24 cellular contexts compared by ENCODE assay signal in genomic region chr7:150371996-150372270, GRCh38. TPM values are rescaled to one million over a fixed set of nuclear protein-coding genes. Genes with fewer than 3 reads are reported as not detected.
DNase-seq lines count a peak whose midpoint lies in the region; ATAC-seq, FAIRE-seq and TF ChIP-seq lines count a peak whose summit lies in the region.
"Had no signal": no experiment of that assay in that cellular context is flagged by ENCODE, and none has a peak within 500 bp of the region (broad histone marks: within the 10 kb centered on the region; RNA-seq: fewer than 3 reads in every experiment).

No MANE protein-coding gene starts in this region.

- no peaks in the 10 kb centered on the region for H3K27me3 Mint-ChIP-seq in CD14-positive monocyte (ENCODE audit: low read depth in 3 of 3)
- H3K27me3 Mint-ChIP-seq: CD4-positive, alpha-beta memory T cell had no signal

- FAIRE-seq in HepG2 (lab: Jason Lieb, UNC), result no peak
- FAIRE-seq: G401.6, GM12892, GM19239, K562, RCC 7860 had no signal

- H3K36me3 Mint-ChIP-seq in CD14-positive monocyte, result peaks cover 26 to 54% of the 10 kb centered on the region in 2 donors

- 98% methylated on average over 12 of the region's 30 CpGs for WGBS in HepG2 (ENCODE audit: low lambda C conversion rate)
- 100% methylated on average over 4 of the region's 30 CpGs for WGBS in right lobe of liver (ENCODE audit: insufficient coverage, low coverage, low lambda C conversion rate, missing lambda C conversion rate)
- WGBS in mesodermal cell (ENCODE audit: insufficient coverage in 2 of 2), 2 experiments, result 94 to 98% methylated on average over 22 to 30 of the region's 30 CpGs
- WGBS in transverse colon (ENCODE audit: low coverage in 1 of 2), 2 donors, result 47% methylated on average over 18 of the region's 30 CpGs; no CpG with 5 or more reads in 1 of the 2 donors

- TF ChIP-seq RAD21 in HepG2 (CRISPR knock-in tag; IDR thresholded peaks at IDR 0.05), result no peak

- peaks cover 8% of the 10 kb centered on the region; the same call in 1 of the 2 replicates for H4K20me1 ChIP-seq in HepG2 (ENCODE audit: insufficient read depth, low read length)

- H3K36me3 ChIP-seq in HepG2 (replicated peaks in 1 of 2; ENCODE audit: control insufficient read depth in 1 of 2, insufficient read depth in 2 of 2, low read length in 2 of 2) (peaks cover 5 to 27% of the 10 kb centered on the region in 2 experiments; a peak in 4 of 5 replicates), right lobe of liver (peaks cover 0 to 28% (median 10%) of the 10 kb centered on the region in 4 donors), mesodermal cell (ENCODE audit: control insufficient read depth, insufficient read depth, low read length) (peaks cover 57% of the 10 kb centered on the region), transverse colon (no peaks in the 10 kb centered on the region)

- intact Hi-C loops in HepG2 (cut with micrococcal nuclease; ENCODE audit: unreplicated experiment), result no loop called here
- intact Hi-C loops in right lobe of liver (cut with DNase I), result no loop called here
- intact Hi-C loops in transverse colon (cut with DNase I; ENCODE audit: low total_unique reads), result no loop called here
- intact Hi-C loops in CD14-positive monocyte (cut with micrococcal nuclease), result loop anchor here in 1 of 2 donors (10.0 kb wide), 1 partner anchor 713 kb away; the partner anchor contains the start of genes AGAP3, FASTK and TMUB1

- H3K4me1 ChIP-seq in HepG2 (ENCODE audit: insufficient read depth, low read length) (peaks cover 70% of the 10 kb centered on the region), right lobe of liver (peaks cover 0 to 46% (median 18%) of the 10 kb centered on the region in 4 donors), mesodermal cell (ENCODE audit: control insufficient read depth, insufficient read depth, low read length, poor library complexity, severe bottlenecking) (peaks cover 65% of the 10 kb centered on the region), transverse colon (peaks cover 24 to 86% (median 67%) of the 10 kb centered on the region in 4 donors)

- POLR2A ChIA-PET in HepG2 (lab: Yijun Ruan, JAX), result interaction anchor here (4.5 to 6.8 kb wide), 3 partner anchors 13 to 33 kb away, joined by 54 to 141 read pairs (median 86); a partner anchor contains a TSS

- peaks cover 40% of the 10 kb centered on the region for H3K4me1 Mint-ChIP-seq in CD14-positive monocyte

- no peak overlapping the region for H3K4me3 ChIP-seq in HepG2 (replicated peaks in 1 of 3; ENCODE audit: insufficient read depth in 1 of 3, low read depth in 2 of 3, low read length in 3 of 3)
- H3K4me3 ChIP-seq in right lobe of liver, result no peak overlapping the region
- H3K4me3 ChIP-seq in mesodermal cell (ENCODE audit: extremely low read depth, insufficient read depth, low read length, poor library complexity, severe bottlenecking), result no peak overlapping the region
- peak overlapping the region in 3 of 4 donors; percentile 16 to 90 (median 70) for H3K4me3 ChIP-seq in transverse colon
- H3K4me3 ChIP-seq: BLaER1, K562, SJSA1 had no signal

- no TSS peak for BruUV-seq in HepG2 (replicated peaks; lab: Mats Ljungman, UMichigan)

- no peak for ATAC-seq in HepG2
- no peak for ATAC-seq in right lobe of liver
- ATAC-seq: K562 had no signal

- no peak overlapping the region for H3K9ac ChIP-seq in HepG2 (ENCODE audit: insufficient read depth, low read depth, low read length)

- H3K4me3 Mint-ChIP-seq in CD14-positive monocyte, result no peak overlapping the region
- H3K4me3 Mint-ChIP-seq: CD4-positive, alpha-beta memory T cell had no signal

- TF ChIP-seq EP300 in HepG2 (IDR thresholded peaks at IDR 0.05; ENCODE audit: low read depth in 2 of 2, low read length in 2 of 2) (no peak), HepG2 (CRISPR knock-in tag; IDR thresholded peaks at IDR 0.05; ENCODE audit: borderline replicate concordance) (no peak), transverse colon (IDR thresholded peaks at IDR 0.05; ENCODE audit: low read depth) (no peak)

- no peak for TF ChIP-seq POLR2A in HepG2 (IDR thresholded peaks at IDR 0.05; ENCODE audit: insufficient read depth in 1 of 2, low read depth in 2 of 2, low read length in 2 of 2)
- no peak for TF ChIP-seq POLR2A in right lobe of liver (IDR thresholded peaks at IDR 0.05)
- TF ChIP-seq POLR2A in transverse colon (IDR thresholded peaks at IDR 0.05), result no peak

- H3K4me2 ChIP-seq in HepG2 (ENCODE audit: low read depth, low read length), result no peak overlapping the region

- in situ Hi-C loops in HepG2 (cut with HindIII; ENCODE audit: extremely low pct_ligation_motif_present, low pct_unique_long_range_greater_than_20kb) (no loop called here), transverse colon (cut with MboI; ENCODE audit: low pct_ligation_motif_present in 1 of 4, low pct_unique_long_range_greater_than_20kb in 1 of 4, low sequenced_read_pairs in 3 of 4) (no loop called here), ACHN (cut with HindIII; ENCODE audit: low pct_ligation_motif_present, low pct_unique_long_range_greater_than_20kb, low sequenced_read_pairs) (no loop called here)

- H3K79me2 ChIP-seq in HepG2 (ENCODE audit: insufficient read depth, low read length), result peaks cover 38% of the 10 kb centered on the region

- H3K27ac ChIP-seq in HepG2 (ENCODE audit: extremely low read length, insufficient read depth, low read length), result no peak overlapping the region
- H3K27ac ChIP-seq in right lobe of liver, result no peak overlapping the region
- peak overlapping the region; percentile 77 for H3K27ac ChIP-seq in VCaP
- H3K27ac ChIP-seq in mesodermal cell (ENCODE audit: low read depth, low read length, severe bottlenecking), result peak overlapping the region; percentile 41
- peak overlapping the region; percentile 93 to 99 (median 97) for H3K27ac ChIP-seq in transverse colon
- H3K27ac ChIP-seq: SJSA1 had no signal

- peaks cover 0 to 2% (median 0%) of the 10 kb centered on the region in 7 donors for H3K9me3 Mint-ChIP-seq in CD14-positive monocyte
- H3K9me3 Mint-ChIP-seq: CD4-positive, alpha-beta memory T cell had no signal

- H3K27ac Mint-ChIP-seq in CD14-positive monocyte, result no peak overlapping the region
- H3K27ac Mint-ChIP-seq: CD4-positive, alpha-beta memory T cell had no signal

- no peaks in the 10 kb centered on the region for H3K27me3 ChIP-seq in HepG2 (ENCODE audit: control insufficient read depth in 1 of 2, insufficient read depth in 2 of 2, low read length in 2 of 2)
- H3K27me3 ChIP-seq in right lobe of liver, result no peaks in the 10 kb centered on the region
- H3K27me3 ChIP-seq in transverse colon, result no peaks in the 10 kb centered on the region
- H3K27me3 ChIP-seq: BLaER1, SJSA1 had no signal

- TF ChIP-seq CTCF in HepG2 (CRISPR knock-in tag; IDR thresholded peaks at IDR 0.05) (no peak), right lobe of liver (IDR thresholded peaks at IDR 0.05) (no peak), VCaP (conservative IDR thresholded peaks at IDR 0.05) (no peak), transverse colon (IDR thresholded peaks at IDR 0.05) (no peak), CD14-positive monocyte (IDR thresholded peaks at IDR 0.05) (no peak)

- no peak overlapping the region for H2AFZ ChIP-seq in HepG2 (ENCODE audit: low read length)

- H3K9me3 ChIP-seq in HepG2 (ENCODE audit: low read length), result no peaks in the 10 kb centered on the region
- no peaks in the 10 kb centered on the region for H3K9me3 ChIP-seq in right lobe of liver
- no peaks in the 10 kb centered on the region for H3K9me3 ChIP-seq in mesodermal cell (ENCODE audit: control insufficient read depth, low read length)
- H3K9me3 ChIP-seq in transverse colon, result no peaks in the 10 kb centered on the region
- H3K9me3 ChIP-seq: BLaER1, Caco-2, SJSA1 had no signal

- CTCF ChIA-PET in HepG2 (lab: Yijun Ruan, JAX; ENCODE audit: low intra/inter-chr PET ratio, low total read pairs), result no interaction called here

- DNase-seq in HepG2 (ENCODE audit: low spot score) (no peak), right lobe of liver (no peak), transverse colon (no peak), ACHN (no peak), CD14-positive monocyte (ENCODE audit: low spot score) (no peak), NCI-H69 (lab: John Stamatoyannopoulos, UW) (no peak)
- DNase-seq: Caco-2; CD4-positive, alpha-beta memory T cell; MM.1S; NCI-H1048; NCI-H1417 treated with DMSO at 0.1 percent for 48 hours; NCI-H187; NCI-H446; OCI-M1 had no signal

RNA-seq across cellular contexts. Expression of gene REPIN1, which starts 3.3 kb away (rescaled TPM):
- total RNA-seq in HepG2 (2016; rRNA removed; fragmentation: Illumina TruSeq; extraction: Trizol) (86.4 and 108 TPM in 2 replicates), right lobe of liver (100 to 1,000 TPM in 2 of 6 experiments, 10 to 100 TPM in 4; 56.2 to 133 (median 73.5) TPM), transverse colon (100 to 1,000 TPM; 182 to 414 (median 247) TPM)
- total RNA-seq in HepG2 (2016; cell fraction: cytosol; rRNA removed; fragmentation: Illumina TruSeq; extraction: Trizol; ENCODE audit: low read depth), result 34.3 and 36.1 TPM in 2 replicates
- 77.5 and 106 TPM in 2 replicates for total RNA-seq in HepG2 (2016; cell fraction: insoluble cytoplasmic fraction; rRNA removed; fragmentation: Illumina TruSeq; extraction: Trizol)
- 112 and 119 TPM in 2 replicates for total RNA-seq in HepG2 (2016; cell fraction: membrane; rRNA removed; fragmentation: Illumina TruSeq; extraction: Trizol)
- 81.1 and 91.5 TPM in 2 replicates for total RNA-seq in HepG2 (2016; cell fraction: nucleus; rRNA removed; fragmentation: Illumina TruSeq; extraction: Trizol)
- polyA plus RNA-seq in HepG2 (2011; rRNA removed) (69.9 and 87.9 TPM in 2 replicates), CD14-positive monocyte (10 to 100 TPM; 32.7 to 39.0 TPM)
- 58.9 and 82.1 TPM in 2 replicates for polyA plus RNA-seq in HepG2 (2011; cell fraction: cytosol; rRNA removed)
- polyA plus RNA-seq in HepG2 (2011; cell fraction: nucleus; rRNA removed), result 189 and 195 TPM in 2 replicates
- 52.5 and 64.7 TPM in 2 replicates for polyA plus RNA-seq in HepG2 (2012)
- polyA plus RNA-seq in HepG2 (2016; cell fraction: cytosol; fragmentation: Illumina TruSeq; extraction: Trizol; ENCODE audit: low read depth), result 22.0 and 24.7 TPM in 2 replicates
- 82.2 and 105 TPM in 2 replicates for polyA plus RNA-seq in HepG2 (2016; cell fraction: insoluble cytoplasmic fraction; fragmentation: Illumina TruSeq; extraction: Trizol; ENCODE audit: low read depth)
- polyA plus RNA-seq in HepG2 (2016; cell fraction: membrane; fragmentation: Illumina TruSeq; extraction: Trizol; ENCODE audit: low read depth), result 77.8 and 77.9 TPM in 2 replicates
- polyA plus RNA-seq in HepG2 (2016; cell fraction: nucleus; fragmentation: Illumina TruSeq; extraction: Trizol; ENCODE audit: insufficient read depth, low read depth), result 138 and 155 TPM in 2 replicates
- polyA minus RNA-seq in HepG2 (2011; rRNA and poly(A)+ RNA removed; ENCODE audit: low replicate concordance), result 81.7 and 98.0 TPM in 2 replicates
- polyA minus RNA-seq in HepG2 (2011; cell fraction: cytosol; rRNA and poly(A)+ RNA removed), result 35.3 and 35.6 TPM in 2 replicates
- polyA minus RNA-seq in HepG2 (2011; cell fraction: nucleus; rRNA and poly(A)+ RNA removed), result 50.5 and 54.6 TPM in 2 replicates
- polyA plus RNA-seq in mesodermal cell (2013, experiment 1 of 2), result 124 TPM
- 102 TPM for polyA plus RNA-seq in mesodermal cell (2013, experiment 2 of 2)

RNA-seq across cellular contexts. Expression of gene ZNF775, which starts 7.2 kb away (rescaled TPM):
- total RNA-seq in HepG2 (2016; rRNA removed; fragmentation: Illumina TruSeq; extraction: Trizol) (3.1 and 4.5 TPM in 2 replicates), right lobe of liver (1 to 10 TPM in 3 of 6 experiments, under 1 TPM in 3; 0.44 to 1.6 (median 0.96) TPM), transverse colon (10 to 100 TPM in 3 of 4 donors, 1 to 10 TPM in 1; 8.9 to 75.2 (median 15.2) TPM)
- 0.71 TPM in 2 replicates for total RNA-seq in HepG2 (2016; cell fraction: cytosol; rRNA removed; fragmentation: Illumina TruSeq; extraction: Trizol; ENCODE audit: low read depth)
- 3.6 and 3.8 TPM in 2 replicates for total RNA-seq in HepG2 (2016; cell fraction: insoluble cytoplasmic fraction; rRNA removed; fragmentation: Illumina TruSeq; extraction: Trizol)
- 1.9 and 2.5 TPM in 2 replicates for total RNA-seq in HepG2 (2016; cell fraction: membrane; rRNA removed; fragmentation: Illumina TruSeq; extraction: Trizol)
- total RNA-seq in HepG2 (2016; cell fraction: nucleus; rRNA removed; fragmentation: Illumina TruSeq; extraction: Trizol), result 1.8 and 3.2 TPM in 2 replicates
- polyA plus RNA-seq in HepG2 (2011; rRNA removed) (3.2 and 3.8 TPM in 2 replicates), CD14-positive monocyte (1 to 10 TPM; 1.3 to 2.7 TPM)
- 2.6 and 4.5 TPM in 2 replicates for polyA plus RNA-seq in HepG2 (2011; cell fraction: cytosol; rRNA removed)
- 5.8 and 5.9 TPM in 2 replicates for polyA plus RNA-seq in HepG2 (2011; cell fraction: nucleus; rRNA removed)
- 2.1 and 3.1 TPM in 2 replicates for polyA plus RNA-seq in HepG2 (2012)
- polyA plus RNA-seq in HepG2 (2016; cell fraction: cytosol; fragmentation: Illumina TruSeq; extraction: Trizol; ENCODE audit: low read depth), result 0.67 and 0.68 TPM in 2 replicates
- 3.7 and 4.2 TPM in 2 replicates for polyA plus RNA-seq in HepG2 (2016; cell fraction: insoluble cytoplasmic fraction; fragmentation: Illumina TruSeq; extraction: Trizol; ENCODE audit: low read depth)
- polyA plus RNA-seq in HepG2 (2016; cell fraction: membrane; fragmentation: Illumina TruSeq; extraction: Trizol; ENCODE audit: low read depth), result 1.2 and 1.8 TPM in 2 replicates
- polyA plus RNA-seq in HepG2 (2016; cell fraction: nucleus; fragmentation: Illumina TruSeq; extraction: Trizol; ENCODE audit: insufficient read depth, low read depth), result 5.2 and 9.1 TPM in 2 replicates
- polyA minus RNA-seq in HepG2 (2011; rRNA and poly(A)+ RNA removed; ENCODE audit: low replicate concordance), result 0.37 and 3.7 TPM in 2 replicates
- polyA minus RNA-seq in HepG2 (2011; cell fraction: cytosol; rRNA and poly(A)+ RNA removed), result 2.5 and 3.9 TPM in 2 replicates
- polyA minus RNA-seq in HepG2 (2011; cell fraction: nucleus; rRNA and poly(A)+ RNA removed), result 1.8 and 2.4 TPM in 2 replicates
- polyA plus RNA-seq in mesodermal cell (2013, experiment 1 of 2), result 15.7 TPM
- polyA plus RNA-seq in mesodermal cell (2013, experiment 2 of 2), result 12.0 TPM

RNA-seq across cellular contexts. Expression of gene RARRES2, which starts 30.5 kb away (rescaled TPM):
- 94.6 and 172 TPM in 2 replicates for total RNA-seq in HepG2 (2016; rRNA removed; fragmentation: Illumina TruSeq; extraction: Trizol)
- total RNA-seq in HepG2 (2016; cell fraction: cytosol; rRNA removed; fragmentation: Illumina TruSeq; extraction: Trizol; ENCODE audit: low read depth), result 63.6 and 75.7 TPM in 2 replicates
- 93.3 and 178 TPM in 2 replicates for total RNA-seq in HepG2 (2016; cell fraction: insoluble cytoplasmic fraction; rRNA removed; fragmentation: Illumina TruSeq; extraction: Trizol)
- 68.9 and 86.6 TPM in 2 replicates for total RNA-seq in HepG2 (2016; cell fraction: membrane; rRNA removed; fragmentation: Illumina TruSeq; extraction: Trizol)
- 126 and 156 TPM in 2 replicates for total RNA-seq in HepG2 (2016; cell fraction: nucleus; rRNA removed; fragmentation: Illumina TruSeq; extraction: Trizol)
- 134 and 157 TPM in 2 replicates for polyA plus RNA-seq in HepG2 (2011; rRNA removed)
- polyA plus RNA-seq in HepG2 (2011; cell fraction: cytosol; rRNA removed), result 197 and 233 TPM in 2 replicates
- 164 and 202 TPM in 2 replicates for polyA plus RNA-seq in HepG2 (2011; cell fraction: nucleus; rRNA removed)
- polyA plus RNA-seq in HepG2 (2012), result 37.9 and 77.4 TPM in 2 replicates
- polyA plus RNA-seq in HepG2 (2016; cell fraction: cytosol; fragmentation: Illumina TruSeq; extraction: Trizol; ENCODE audit: low read depth), result 96.7 and 115 TPM in 2 replicates
- 134 and 138 TPM in 2 replicates for polyA plus RNA-seq in HepG2 (2016; cell fraction: insoluble cytoplasmic fraction; fragmentation: Illumina TruSeq; extraction: Trizol; ENCODE audit: low read depth)
- polyA plus RNA-seq in HepG2 (2016; cell fraction: membrane; fragmentation: Illumina TruSeq; extraction: Trizol; ENCODE audit: low read depth), result 82.1 and 99.5 TPM in 2 replicates
- polyA plus RNA-seq in HepG2 (2016; cell fraction: nucleus; fragmentation: Illumina TruSeq; extraction: Trizol; ENCODE audit: insufficient read depth, low read depth), result 420 and 455 TPM in 2 replicates
- polyA minus RNA-seq in HepG2 (2011; rRNA and poly(A)+ RNA removed; ENCODE audit: low replicate concordance), result 22.1 TPM in 1 of 2 replicates, not detected in the other
- 17.4 and 20.0 TPM in 2 replicates for polyA minus RNA-seq in HepG2 (2011; cell fraction: cytosol; rRNA and poly(A)+ RNA removed)
- 6.1 and 7.3 TPM in 2 replicates for polyA minus RNA-seq in HepG2 (2011; cell fraction: nucleus; rRNA and poly(A)+ RNA removed)
- total RNA-seq in right lobe of liver, result 100 to 1,000 TPM; 552 to 948 (median 788) TPM
- 31.3 TPM for polyA plus RNA-seq in mesodermal cell (2013, experiment 1 of 2)
- 25.7 TPM for polyA plus RNA-seq in mesodermal cell (2013, experiment 2 of 2)
- total RNA-seq in transverse colon, result 100 to 1,000 TPM in 2 of 4 donors, 10 to 100 TPM in 2; 84.2 to 124 (median 102) TPM
- not detected for polyA plus RNA-seq in CD14-positive monocyte
- total RNA-seq: Caco-2; CD4-positive, alpha-beta memory T cell; H4; SJSA1 had no signal
- polyA plus RNA-seq: CD4-positive, alpha-beta memory T cell had no signal

RNA-seq across cellular contexts. Expression of gene ACTR3C, which starts 48.6 kb away (rescaled TPM):
- 4.1 and 7.5 TPM in 2 replicates for total RNA-seq in HepG2 (2016; rRNA removed; fragmentation: Illumina TruSeq; extraction: Trizol)
- total RNA-seq in HepG2 (2016; cell fraction: cytosol; rRNA removed; fragmentation: Illumina TruSeq; extraction: Trizol; ENCODE audit: low read depth), result 7.2 and 7.8 TPM in 2 replicates
- total RNA-seq in HepG2 (2016; cell fraction: insoluble cytoplasmic fraction; rRNA removed; fragmentation: Illumina TruSeq; extraction: Trizol), result 3.7 and 6.7 TPM in 2 replicates
- total RNA-seq in HepG2 (2016; cell fraction: membrane; rRNA removed; fragmentation: Illumina TruSeq; extraction: Trizol), result 4.8 and 5.6 TPM in 2 replicates
- total RNA-seq in HepG2 (2016; cell fraction: nucleus; rRNA removed; fragmentation: Illumina TruSeq; extraction: Trizol), result 17.1 and 19.7 TPM in 2 replicates
- polyA plus RNA-seq in HepG2 (2011; rRNA removed), result 3.2 and 3.8 TPM in 2 replicates
- polyA plus RNA-seq in HepG2 (2011; cell fraction: cytosol; rRNA removed), result 2.5 and 2.7 TPM in 2 replicates
- 4.0 and 4.3 TPM in 2 replicates for polyA plus RNA-seq in HepG2 (2011; cell fraction: nucleus; rRNA removed)
- polyA plus RNA-seq in HepG2 (2012), result 1.2 and 1.4 TPM in 2 replicates
- 0.95 and 2.7 TPM in 2 replicates for polyA plus RNA-seq in HepG2 (2016; cell fraction: cytosol; fragmentation: Illumina TruSeq; extraction: Trizol; ENCODE audit: low read depth)
- 1.9 and 3.9 TPM in 2 replicates for polyA plus RNA-seq in HepG2 (2016; cell fraction: insoluble cytoplasmic fraction; fragmentation: Illumina TruSeq; extraction: Trizol; ENCODE audit: low read depth)
- 1.4 and 1.6 TPM in 2 replicates for polyA plus RNA-seq in HepG2 (2016; cell fraction: membrane; fragmentation: Illumina TruSeq; extraction: Trizol; ENCODE audit: low read depth)
- polyA plus RNA-seq in HepG2 (2016; cell fraction: nucleus; fragmentation: Illumina TruSeq; extraction: Trizol; ENCODE audit: insufficient read depth, low read depth), result 4.9 and 8.0 TPM in 2 replicates
- 10.0 and 39.9 TPM in 2 replicates for polyA minus RNA-seq in HepG2 (2011; rRNA and poly(A)+ RNA removed; ENCODE audit: low replicate concordance)
- 2.6 and 3.3 TPM in 2 replicates for polyA minus RNA-seq in HepG2 (2011; cell fraction: cytosol; rRNA and poly(A)+ RNA removed)
- 44.3 and 59.4 TPM in 2 replicates for polyA minus RNA-seq in HepG2 (2011; cell fraction: nucleus; rRNA and poly(A)+ RNA removed)
- 10 to 100 TPM; 30.0 to 36.5 (median 32.7) TPM for total RNA-seq in right lobe of liver
- 0.63 TPM for polyA plus RNA-seq in mesodermal cell (2013, experiment 1 of 2)
- 0.46 TPM for polyA plus RNA-seq in mesodermal cell (2013, experiment 2 of 2)
- total RNA-seq in transverse colon, result 10 to 100 TPM; 19.9 to 71.1 (median 42.7) TPM
- polyA plus RNA-seq in CD14-positive monocyte, result 1 to 10 TPM in 1 of 2 donors, under 1 TPM in 1; 0.55 to 1.7 TPM
- total RNA-seq: SJSA1 had no signal

RNA-seq across cellular contexts. Expression of gene LRRC61, which starts 48.8 kb away (rescaled TPM):
- 34.8 and 38.4 TPM in 2 replicates for total RNA-seq in HepG2 (2016; rRNA removed; fragmentation: Illumina TruSeq; extraction: Trizol)
- total RNA-seq in HepG2 (2016; cell fraction: cytosol; rRNA removed; fragmentation: Illumina TruSeq; extraction: Trizol; ENCODE audit: low read depth), result 10.3 and 10.8 TPM in 2 replicates
- 30.5 and 35.2 TPM in 2 replicates for total RNA-seq in HepG2 (2016; cell fraction: insoluble cytoplasmic fraction; rRNA removed; fragmentation: Illumina TruSeq; extraction: Trizol)
- total RNA-seq in HepG2 (2016; cell fraction: membrane; rRNA removed; fragmentation: Illumina TruSeq; extraction: Trizol), result 34.2 and 36.9 TPM in 2 replicates
- total RNA-seq in HepG2 (2016; cell fraction: nucleus; rRNA removed; fragmentation: Illumina TruSeq; extraction: Trizol), result 25.0 and 31.2 TPM in 2 replicates
- 33.0 and 42.2 TPM in 2 replicates for polyA plus RNA-seq in HepG2 (2011; rRNA removed)
- polyA plus RNA-seq in HepG2 (2011; cell fraction: cytosol; rRNA removed), result 34.7 and 58.3 TPM in 2 replicates
- polyA plus RNA-seq in HepG2 (2011; cell fraction: nucleus; rRNA removed), result 25.0 and 33.0 TPM in 2 replicates
- 22.2 and 36.3 TPM in 2 replicates for polyA plus RNA-seq in HepG2 (2012)
- polyA plus RNA-seq in HepG2 (2016; cell fraction: cytosol; fragmentation: Illumina TruSeq; extraction: Trizol; ENCODE audit: low read depth), result 19.9 and 25.0 TPM in 2 replicates
- 36.4 and 46.3 TPM in 2 replicates for polyA plus RNA-seq in HepG2 (2016; cell fraction: insoluble cytoplasmic fraction; fragmentation: Illumina TruSeq; extraction: Trizol; ENCODE audit: low read depth)
- polyA plus RNA-seq in HepG2 (2016; cell fraction: membrane; fragmentation: Illumina TruSeq; extraction: Trizol; ENCODE audit: low read depth), result 41.1 and 42.5 TPM in 2 replicates
- 34.8 and 36.2 TPM in 2 replicates for polyA plus RNA-seq in HepG2 (2016; cell fraction: nucleus; fragmentation: Illumina TruSeq; extraction: Trizol; ENCODE audit: insufficient read depth, low read depth)
- polyA minus RNA-seq in HepG2 (2011; rRNA and poly(A)+ RNA removed; ENCODE audit: low replicate concordance), result 45.8 and 71.1 TPM in 2 replicates
- 33.7 and 34.5 TPM in 2 replicates for polyA minus RNA-seq in HepG2 (2011; cell fraction: cytosol; rRNA and poly(A)+ RNA removed)
- polyA minus RNA-seq in HepG2 (2011; cell fraction: nucleus; rRNA and poly(A)+ RNA removed), result 13.3 and 15.4 TPM in 2 replicates
- 10 to 100 TPM; 13.0 to 33.0 (median 19.1) TPM for total RNA-seq in right lobe of liver
- polyA plus RNA-seq in mesodermal cell (2013, experiment 1 of 2), result 23.1 TPM
- polyA plus RNA-seq in mesodermal cell (2013, experiment 2 of 2), result 22.7 TPM
- 10 to 100 TPM in 3 of 4 donors, 1 to 10 TPM in 1; 1.4 to 55.4 (median 17.2) TPM for total RNA-seq in transverse colon
- polyA plus RNA-seq in CD14-positive monocyte, result 1 to 10 TPM; 5.7 to 8.6 TPM
- total RNA-seq: H4, SJSA1 had no signal

Comparison
In these comparisons a context has a peak if more than half of its experiments do, and no peak if none do; other contexts are left out.
1. H3K27ac ChIP-seq: peak in VCaP (single experiment), mesodermal cell (single experiment) and transverse colon (4 of 4); none in HepG2 (single experiment) and right lobe of liver (0 of 3).
2. H3K4me3 ChIP-seq: peak in transverse colon (3 of 4); none in HepG2 (0 of 3), right lobe of liver (0 of 3) and mesodermal cell (single experiment).